ENCODE assay signal across 14 cellular contexts in genomic region chr3:180102134-180102533, GRCh38.
"Had no signal": no experiment of that assay in that cellular context is flagged by ENCODE, and none has a peak within 500 bp of the region (broad histone marks: within the 10 kb centered on the region; RNA-seq: fewer than 3 reads in every experiment).

No MANE protein-coding gene starts in this region.

- ATAC-seq: activated T-helper 17 cell treated with anti-CD3 and anti-CD28 coated beads, Interleukin-2, amount 50 U/mL, for 72 hours; left colon had no signal

- DNase-seq: activated CD4-positive, alpha-beta T cell treated with anti-CD3 and anti-CD28 coated beads for 1 hour; activated CD4-positive, alpha-beta T cell treated with anti-CD3 and anti-CD28 coated beads, Interleukin-2, amount 50 U/mL, for 4 hours; activated naive CD4-positive, alpha-beta T cell treated with Interleukin-2 at 50 U/mL for 16 hours; aorta; hypothalamus; left colon; mammary epithelial cell; naive B cell; retina; stimulated activated CD4-positive, alpha-beta T cell treated with anti-CD3 and anti-CD28 coated beads, Interleukin-15, amount 100 ng/mL, for 24 hours; stimulated activated CD4-positive, alpha-beta T cell treated with anti-CD3 and anti-CD28 coated beads, Interleukin-4, amount 100 ng/mL, for 24 hours; stimulated activated naive CD4-positive, alpha-beta T cell treated with Interleukin-2 at 50 U/mL for 16 hours had no signal

- H3K4me3 ChIP-seq: skin epidermis had no signal
